In the genomic region with DNA sequence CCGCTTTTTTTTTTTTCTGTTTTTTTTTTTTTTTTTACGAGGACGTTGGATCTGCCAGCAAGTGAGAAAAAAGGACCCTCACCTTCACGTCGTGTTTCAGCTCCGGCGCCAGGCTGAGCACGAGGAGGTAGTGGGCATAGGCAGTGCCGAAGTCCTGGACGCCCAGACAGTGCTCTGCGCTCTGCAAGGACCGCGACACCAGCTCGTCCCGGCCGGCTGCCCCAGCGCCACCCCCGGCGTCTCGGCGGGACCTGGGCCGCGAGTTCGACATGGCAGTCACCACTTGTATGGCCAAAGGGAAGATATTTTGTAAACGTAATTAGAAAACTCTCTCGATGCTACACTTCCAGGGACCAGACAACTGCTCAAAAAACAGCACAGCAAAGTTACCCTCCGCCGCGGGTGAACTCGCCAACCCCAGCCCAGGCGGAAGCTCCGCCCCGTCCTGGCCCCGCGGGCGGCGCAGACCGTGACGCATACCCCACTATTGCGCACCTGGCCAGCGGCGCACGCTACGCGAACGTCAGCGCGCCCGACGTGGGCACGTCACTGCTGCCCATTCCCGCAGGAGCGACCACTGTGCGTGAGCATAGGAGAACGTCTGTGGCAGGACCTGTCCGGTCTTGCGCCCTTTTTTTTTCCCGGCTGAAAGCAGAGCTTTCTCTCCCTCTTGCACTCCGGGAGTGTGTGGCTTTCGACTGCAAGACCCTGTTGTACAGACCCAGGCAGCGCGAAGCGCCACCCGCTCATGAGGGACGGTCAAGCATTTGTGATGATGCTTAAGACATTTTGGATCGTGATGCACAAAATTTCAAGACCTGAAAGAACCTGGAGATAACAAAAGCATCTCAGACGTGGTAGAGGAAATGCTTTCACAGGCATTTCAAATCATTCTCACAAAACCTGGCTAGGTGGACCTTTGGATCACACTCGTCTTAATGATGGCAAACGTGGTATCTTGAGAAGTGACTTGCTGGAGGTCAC, we compare ENCODE assay signal across 8 cellular contexts. TPM values are rescaled to one million over a fixed set of nuclear protein-coding genes. Genes with fewer than 3 reads are reported as not detected.
DNase-seq lines count a peak whose midpoint lies in the region; ATAC-seq and TF ChIP-seq lines count a peak whose summit lies in the region.

A gene (minus strand): TSS at position 447 of the 984 bp plus-strand sequence. CDS start 176 bp downstream, at position 271.

- H3K4me3 Mint-ChIP-seq in activated B cell treated with CpG ODN at 0.5 μM for 24 hours: peak within 1 kb of the TSS; percentile 97

- POLR2A ChIA-PET in activated B cell treated with CpG ODN at 0.5 μM for 24 hours (lab: Charles Lee): interaction anchor here (0.5 to 2.3 kb wide), 8 partner anchors 20 to 759 kb away, joined by 3 to 43 read pairs (median 3); a partner anchor contains a TSS

- H3K9me3 ChIP-seq in spleen: no peaks in the 10 kb centered on the region

- peak; percentile 97 for DNase-seq in AG08395 (ENCODE audit: low spot score)
- DNase-seq in NCI-H2196 (lab: John Stamatoyannopoulos, UW; ENCODE audit: unreplicated experiment): peak; percentile 74
- DNase-seq in activated B cell treated with CpG ODN at 0.5 μM for 24 hours: peak; percentile 83
- peak; percentile 82 for DNase-seq in central memory CD4-positive, alpha-beta T cell
- peak; percentile 89 for DNase-seq in inferior parietal cortex (ENCODE audit: extremely low spot score)
- DNase-seq in spleen: peak; percentile 97

- WGBS in spleen, 5 donors: 0 to 1% (median 1%) methylated on average over 41 to 69 of the region's 69 CpGs

- H3K4me1 Mint-ChIP-seq in activated B cell treated with CpG ODN at 0.5 μM for 24 hours: peaks cover 23% of the 10 kb centered on the region

- H3K27me3 ChIP-seq in spleen (replicated peaks in 1 of 7): no peaks in the 10 kb centered on the region

- peaks cover 0 to 20% (median 7%) of the 10 kb centered on the region in 6 donors for H3K36me3 ChIP-seq in spleen

- peak within 1 kb of the TSS; percentile 94 for H3K27ac Mint-ChIP-seq in activated B cell treated with CpG ODN at 0.5 μM for 24 hours

- H3K4me1 ChIP-seq in spleen: peaks cover 11 to 37% (median 21%) of the 10 kb centered on the region in 6 donors

- H3K9me3 Mint-ChIP-seq in activated B cell treated with CpG ODN at 0.5 μM for 24 hours: no peaks in the 10 kb centered on the region

- peaks cover 17% of the 10 kb centered on the region for H3K36me3 Mint-ChIP-seq in activated B cell treated with CpG ODN at 0.5 μM for 24 hours (ENCODE audit: low read depth)

- intact Hi-C loops in activated B cell treated with CpG ODN at 0.5 μM for 24 hours (cut with micrococcal nuclease) (loop anchor here (1.0 to 2.0 kb wide), 3 partner anchors 49 to 758 kb away; a partner anchor contains a TSS), spleen (cut with DNase I; ENCODE audit: low total_unique reads) (loop anchor here (5.0 kb wide), 1 partner anchor 67 kb away; a partner anchor contains a TSS)

- TF ChIP-seq CTCF in activated B cell treated with CpG ODN at 0.5 μM for 24 hours (IDR thresholded peaks at IDR 0.05): no peak
- TF ChIP-seq CTCF in spleen (IDR thresholded peaks at IDR 0.05 in 8 of 11, conservative IDR thresholded peaks at IDR 0.05 in 3 of 11): peak in 1 of 11 experiments; percentile 13

- H3K27ac ChIP-seq in spleen: peak within 1 kb of the TSS; percentile 86 to 94 (median 91)

- CTCF ChIA-PET in activated B cell treated with CpG ODN at 0.5 μM for 24 hours (lab: Charles Lee): interaction anchor here (1.5 kb wide), 1 partner anchor 67 kb away, joined by 3 read pairs; a partner anchor contains a TSS

- ATAC-seq in GM18868 (IDR thresholded peaks at IDR 0.05; ENCODE audit: unreplicated experiment) (peak; percentile 99), HG03103 (IDR thresholded peaks at IDR 0.05; ENCODE audit: low read depth, unreplicated experiment) (peak; percentile 99), activated B cell treated with CpG ODN at 0.5 μM for 24 hours (ENCODE audit: low read depth) (peak; percentile 97)

- peaks cover 6% of the 10 kb centered on the region for H3K27me3 Mint-ChIP-seq in activated B cell treated with CpG ODN at 0.5 μM for 24 hours

- TF ChIP-seq POLR2A in spleen (IDR thresholded peaks at IDR 0.05): peak in 2 of 3 donors; percentile 32 to 64

- peak within 1 kb of the TSS; percentile 55 to 77 (median 67) for H3K4me3 ChIP-seq in spleen

RNA-seq across cellular contexts. Expression of the gene that starts here (rescaled TPM):
- total RNA-seq in activated B cell treated with CpG ODN at 0.5 μM for 24 hours: 7.4 and 8.9 TPM in 2 replicates
- 10 to 100 TPM in 1 of 7 donors, 1 to 10 TPM in 6; 7.2 to 11.2 (median 9.6) TPM for total RNA-seq in spleen
- polyA plus RNA-seq in spleen: 1 to 10 TPM; 2.9 to 3.8 (median 3.1) TPM

Comparison
In these comparisons a context has a peak if more than half of its experiments do, and no peak if none do; other contexts are left out.
1. Peak in every context shown above with its lines: DNase-seq, ATAC-seq, H3K4me3 ChIP-seq and H3K27ac ChIP-seq.